Comparison of ENCODE assay signal across 20 cellular contexts in the genomic region with DNA sequence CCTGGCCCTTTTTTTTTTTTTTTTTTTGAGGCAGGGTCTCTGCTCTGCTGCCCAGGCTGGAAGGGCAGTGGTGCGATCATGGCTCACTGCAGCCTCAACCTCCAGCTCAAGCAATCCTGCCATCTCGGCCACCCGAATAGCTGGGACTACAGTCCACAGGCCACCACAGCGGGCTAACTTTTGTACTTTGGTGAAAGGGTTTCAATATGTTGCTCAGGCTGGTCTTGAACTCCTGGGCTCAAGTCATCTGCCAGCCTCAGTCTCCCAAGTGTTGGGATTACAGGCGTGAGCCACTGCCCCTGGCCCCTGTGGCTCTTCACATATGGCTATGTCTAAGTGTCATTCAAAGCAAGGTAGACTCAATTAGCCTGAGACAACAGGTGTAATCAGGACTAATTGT. TPM values are rescaled to one million over a fixed set of nuclear protein-coding genes. Genes with fewer than 3 reads are reported as not detected.
DNase-seq lines count a peak whose midpoint lies in the region; ATAC-seq and TF ChIP-seq lines count a peak whose summit lies in the region.
"Had no signal": no experiment of that assay in that cellular context is flagged by ENCODE, and none has a peak within 500 bp of the region (broad histone marks: within the 10 kb centered on the region; RNA-seq: fewer than 3 reads in every experiment).

No MANE protein-coding gene starts in this region.

- H3K27me3 ChIP-seq in HUES48 (ENCODE audit: control insufficient read depth, insufficient read depth, low read length) (no peaks in the 10 kb centered on the region), endodermal cell (ENCODE audit: control insufficient read depth, insufficient read depth, low read length, poor library complexity, severe bottlenecking) (no peaks in the 10 kb centered on the region), iPS DF 6.9 (ENCODE audit: control insufficient read depth, insufficient read depth, low read length) (no peaks in the 10 kb centered on the region)

- H3K9ac ChIP-seq in HUES48 (ENCODE audit: low read depth, low read length) (no peak overlapping the region), endodermal cell (ENCODE audit: extremely low read depth, low read length, poor library complexity, severe bottlenecking) (no peak overlapping the region)

- peaks cover 58% of the 10 kb centered on the region for H3K36me3 Mint-ChIP-seq in endodermal cell (ENCODE audit: low read depth)
- H3K36me3 Mint-ChIP-seq: CD4-positive, alpha-beta memory T cell had no signal

- H3K4me1 Mint-ChIP-seq in endodermal cell = no peaks in the 10 kb centered on the region
- H3K4me1 Mint-ChIP-seq: CD4-positive, alpha-beta memory T cell had no signal

- 93 to 100% methylated on average over 1 to 5 of the region's 5 CpGs for WGBS in endodermal cell (ENCODE audit: insufficient coverage in 1 of 2, insufficient read length in 1 of 2), 2 experiments
- WGBS in iPS DF 6.9 (ENCODE audit: insufficient coverage, insufficient read length) = no CpG with 5 or more reads among the region's 5 CpGs

- ATAC-seq in GM21529 (IDR thresholded peaks at IDR 0.05; ENCODE audit: unreplicated experiment) (no peak), GM18520 (IDR thresholded peaks at IDR 0.05; ENCODE audit: unreplicated experiment) (no peak)

- H3K4me3 ChIP-seq in HUES48 (ENCODE audit: low read depth, low read length) = no peak overlapping the region
- no peak overlapping the region for H3K4me3 ChIP-seq in endodermal cell (ENCODE audit: low read length)
- H3K4me3 ChIP-seq in iPS DF 6.9 (ENCODE audit: low read length) = no peak overlapping the region
- H3K4me3 ChIP-seq: HAP-1 had no signal

- H3K4me1 ChIP-seq in HUES48 (ENCODE audit: control insufficient read depth, insufficient read depth, low read length) (no peaks in the 10 kb centered on the region), endodermal cell (ENCODE audit: control insufficient read depth, insufficient read depth, low read length) (no peaks in the 10 kb centered on the region), iPS DF 6.9 (ENCODE audit: control insufficient read depth, insufficient read depth, low read length) (no peaks in the 10 kb centered on the region)
- H3K4me1 ChIP-seq: HAP-1 had no signal

- H3K36me3 ChIP-seq in HUES48 (ENCODE audit: control insufficient read depth, insufficient read depth, low read length) = peaks cover 42% of the 10 kb centered on the region
- H3K36me3 ChIP-seq in endodermal cell (ENCODE audit: control insufficient read depth, insufficient read depth, low read length) = peaks cover 39% of the 10 kb centered on the region
- peaks cover 19% of the 10 kb centered on the region; the same call in 1 of the 2 replicates for H3K36me3 ChIP-seq in iPS DF 6.9 (ENCODE audit: control insufficient read depth, insufficient read depth, low read length)

- peak; percentile 71 for DNase-seq in endodermal cell
- peak; percentile 45 for DNase-seq in iPS DF 6.9 (ENCODE audit: low read depth, low spot score)
- DNase-seq in activated CD4-positive, alpha-beta T cell treated with anti-CD3 and anti-CD28 coated beads for 1 hour = no peak
- DNase-seq: C1 segment of cervical spinal cord; Calu3; CD4-positive, alpha-beta memory T cell; COR-L47; DMS53; DMS79 treated with DMSO at 0.1 percent for 48 hours; GF-D8; HFFc6 had no signal

- H3K27me3 Mint-ChIP-seq in endodermal cell (ENCODE audit: insufficient read depth) = no peaks in the 10 kb centered on the region

- H3K9me3 Mint-ChIP-seq in endodermal cell = no peaks in the 10 kb centered on the region

- H3K4me3 Mint-ChIP-seq in endodermal cell = no peak overlapping the region
- H3K4me3 Mint-ChIP-seq: CD4-positive, alpha-beta memory T cell; HFFc6 had no signal

- H3K27ac ChIP-seq in HUES48 (ENCODE audit: low read depth, low read length) = peak overlapping the region; percentile 48
- H3K27ac ChIP-seq in endodermal cell (ENCODE audit: low read depth, low read length) = no peak overlapping the region
- no peak overlapping the region for H3K27ac ChIP-seq in iPS DF 6.9 (ENCODE audit: low read length)

- no peaks in the 10 kb centered on the region for H3K9me3 ChIP-seq in HUES48 (ENCODE audit: control insufficient read depth, insufficient read depth, low read length)
- no peaks in the 10 kb centered on the region for H3K9me3 ChIP-seq in endodermal cell (ENCODE audit: control insufficient read depth, low read length)
- H3K9me3 ChIP-seq in iPS DF 6.9 (ENCODE audit: control insufficient read depth, insufficient read depth, low read length) = no peaks in the 10 kb centered on the region
- H3K9me3 ChIP-seq: HAP-1 had no signal

- peak overlapping the region; percentile 27 for H3K27ac Mint-ChIP-seq in endodermal cell
- H3K27ac Mint-ChIP-seq: CD4-positive, alpha-beta memory T cell; HFFc6 had no signal

- no peak for TF ChIP-seq CTCF in endodermal cell (conservative IDR thresholded peaks at IDR 0.05)

RNA-seq across cellular contexts. Expression of gene DPPA2, which starts 8.8 kb away (rescaled TPM):
- total RNA-seq in endodermal cell = 1 to 10 TPM; 1.7 to 3.1 TPM
- polyA plus RNA-seq in endodermal cell (2013, experiment 1 of 2) = 1.3 TPM
- polyA plus RNA-seq in endodermal cell (2013, experiment 2 of 2) = 1.4 TPM
- total RNA-seq: A172; A673; Calu3; CD4-positive, alpha-beta memory T cell; G401; H4; HFFc6 had no signal
- polyA plus RNA-seq: BJ; CD4-positive, alpha-beta memory T cell had no signal

RNA-seq across cellular contexts. Expression of gene DPPA4, which starts 12.2 kb away (rescaled TPM):
- total RNA-seq in endodermal cell = 100 to 1,000 TPM; 132 to 284 TPM
- polyA plus RNA-seq in endodermal cell (2013, experiment 1 of 2) = 159 TPM
- 126 TPM for polyA plus RNA-seq in endodermal cell (2013, experiment 2 of 2)
- total RNA-seq: A172; A673; Calu3; CD4-positive, alpha-beta memory T cell; G401 had no signal
- polyA plus RNA-seq: BJ; CD4-positive, alpha-beta memory T cell had no signal
